In genomic region chr6:161222706-161223234, GRCh38 we compare ENCODE assay signal across 20 cellular contexts.
"Had no signal": no experiment of that assay in that cellular context is flagged by ENCODE, and none has a peak within 500 bp of the region (broad histone marks: within the 10 kb centered on the region; RNA-seq: fewer than 3 reads in every experiment).

No MANE protein-coding gene starts in this region.

- H3K4me3 ChIP-seq: left ventricle myocardium inferior, lower lobe of right lung, psoas muscle, testis, transverse colon had no signal

- H3K9me3 ChIP-seq: left ventricle myocardium inferior, lower lobe of right lung, neutrophil, psoas muscle, testis, transverse colon had no signal

- H3K4me1 ChIP-seq: foreskin keratinocyte, psoas muscle had no signal

- H3K36me3 ChIP-seq: left ventricle myocardium inferior, lower lobe of right lung, neutrophil, transverse colon had no signal

- H3K27me3 ChIP-seq: foreskin keratinocyte, neutrophil, testis, transverse colon had no signal

- H3K27ac ChIP-seq: foreskin keratinocyte, left ventricle myocardium inferior, lower lobe of right lung, neutrophil, psoas muscle, testis, transverse colon had no signal

- H3K9me3 Mint-ChIP-seq: immature natural killer cell had no signal

- DNase-seq: dermis blood vessel endothelial cell; endodermal cell; erythroblast; foreskin keratinocyte; immature natural killer cell; left ventricle myocardium inferior; lower lobe of right lung; naive B cell; nephron progenitor cell; psoas muscle; retina; stimulated activated CD4-positive, alpha-beta T cell treated with anti-CD3 and anti-CD28 coated beads, Interleukin-2, amount 100 ng/mL, for 24 hours; stimulated activated CD4-positive, alpha-beta T cell treated with anti-CD3 and anti-CD28 coated beads, Interleukin-4, amount 100 ng/mL, for 4 hours; stimulated activated naive B cell treated with anti-CD40 and anti-IgM and Interleukin-4, amounts not matched to agents 10 μg/mL and 1 μg/mL and 100 μg/mL, for 72 hours; stimulated activated naive CD8-positive, alpha-beta T cell treated with anti-CD3 and anti-CD28 coated beads, Interleukin-15, amount 100 ng/mL, for 72 hours; testis; transverse colon had no signal

- ATAC-seq: foreskin keratinocyte; lower lobe of right lung; psoas muscle; sciatic nerve; stimulated activated naive B cell treated with anti-CD40 and anti-IgM and Interleukin-4, amounts not matched to agents 10 μg/mL and 1 μg/mL and 100 μg/mL, for 72 hours; stimulated activated naive CD8-positive, alpha-beta T cell treated with anti-CD3 and anti-CD28 coated beads, Interleukin-15, amount 100 ng/mL, for 72 hours had no signal

- H3K36me3 Mint-ChIP-seq: memory B cell had no signal

- H3K27me3 Mint-ChIP-seq: naive B cell; stimulated activated naive B cell treated with anti-CD40 and anti-IgM and Interleukin-4, amounts not matched to agents 10 μg/mL and 1 μg/mL and 100 μg/mL, for 72 hours; stimulated activated naive CD8-positive, alpha-beta T cell treated with anti-CD3 and anti-CD28 coated beads, Interleukin-15, amount 100 ng/mL, for 72 hours had no signal

- H3K4me3 Mint-ChIP-seq: endodermal cell; memory B cell; naive B cell; nephron progenitor cell; stimulated activated naive B cell treated with anti-CD40 and anti-IgM and Interleukin-4, amounts not matched to agents 10 μg/mL and 1 μg/mL and 100 μg/mL, for 72 hours; stimulated activated naive CD8-positive, alpha-beta T cell treated with anti-CD3 and anti-CD28 coated beads, Interleukin-15, amount 100 ng/mL, for 72 hours had no signal

- H3K27ac Mint-ChIP-seq: endodermal cell; memory B cell; nephron progenitor cell; stimulated activated naive B cell treated with anti-CD40 and anti-IgM and Interleukin-4, amounts not matched to agents 10 μg/mL and 1 μg/mL and 100 μg/mL, for 72 hours; stimulated activated naive CD8-positive, alpha-beta T cell treated with anti-CD3 and anti-CD28 coated beads, Interleukin-15, amount 100 ng/mL, for 72 hours had no signal
